In the genomic region with DNA sequence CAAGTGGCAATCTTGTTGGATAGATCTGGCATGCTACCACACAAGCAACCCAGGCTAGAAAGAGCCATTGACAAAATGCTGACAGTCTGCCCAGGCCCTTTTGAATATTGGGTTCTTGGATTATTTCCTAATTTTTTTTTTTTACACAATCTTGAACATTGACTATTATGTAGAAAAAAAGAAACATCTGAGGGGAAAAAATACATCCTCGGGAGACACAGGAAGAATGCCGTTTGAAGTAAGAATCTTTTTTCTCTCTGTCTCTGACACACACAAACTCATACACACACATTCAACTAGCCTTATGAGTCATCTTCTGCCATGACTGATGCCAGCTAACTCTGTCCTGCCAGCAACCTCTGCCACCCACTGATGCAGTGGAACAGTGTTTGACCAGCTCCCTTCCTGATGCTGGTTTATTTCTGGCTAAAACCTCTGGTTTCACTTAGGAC, we compare ENCODE assay signal across 8 cellular contexts. TPM values are rescaled to one million over a fixed set of nuclear protein-coding genes. Genes with fewer than 3 reads are reported as not detected.
DNase-seq lines count a peak whose midpoint lies in the region; ATAC-seq, FAIRE-seq and TF ChIP-seq lines count a peak whose summit lies in the region.

No MANE protein-coding gene starts in this region.

- no peak overlapping the region for H3K4me3 Mint-ChIP-seq in natural killer cell

- H3K4me2 ChIP-seq in endothelial cell of umbilical vein (ENCODE audit: insufficient read depth, low read length), result no peak overlapping the region

- peak; percentile 63 for ATAC-seq in mucosa of descending colon
- ATAC-seq in natural killer cell, result no peak
- ATAC-seq in HG03571 (IDR thresholded peaks at IDR 0.05; ENCODE audit: unreplicated experiment), result no peak
- no peak for ATAC-seq in GM18502 (IDR thresholded peaks at IDR 0.05; ENCODE audit: poor library complexity, unreplicated experiment)

- no peaks in the 10 kb centered on the region for H3K4me1 Mint-ChIP-seq in natural killer cell

- H3K9me1 ChIP-seq in endothelial cell of umbilical vein (replicated peaks; ENCODE audit: control insufficient read depth, extremely low read depth, insufficient read depth, low read length), result no peaks in the 10 kb centered on the region

- POLR2A ChIA-PET in endothelial cell of umbilical vein (lab: Charles Lee), result no interaction called here

- intact Hi-C loops in endothelial cell of umbilical vein (cut with micrococcal nuclease) (no loop called here), mucosa of descending colon (cut with DNase I, micrococcal nuclease) (no loop called here), natural killer cell (cut with micrococcal nuclease) (no loop called here)

- FAIRE-seq in endothelial cell of umbilical vein (lab: Jason Lieb, UNC), result peak; percentile 82

- no peaks in the 10 kb centered on the region for H3K36me3 Mint-ChIP-seq in natural killer cell

- H3K27me3 Mint-ChIP-seq in natural killer cell (ENCODE audit: low read depth in 2 of 2), result peaks cover 0 to 4% of the 10 kb centered on the region in 2 donors

- no peaks in the 10 kb centered on the region for H3K27me3 ChIP-seq in endothelial cell of umbilical vein (ENCODE audit: control insufficient read depth in 2 of 2, insufficient read depth in 2 of 2, low read length in 2 of 2)

- no peak overlapping the region for H3K27ac Mint-ChIP-seq in natural killer cell

- in situ Hi-C loops in ACHN (cut with HindIII; ENCODE audit: low pct_ligation_motif_present, low pct_unique_long_range_greater_than_20kb, low sequenced_read_pairs), result no loop called here

- no peak overlapping the region for H2AFZ ChIP-seq in endothelial cell of umbilical vein (ENCODE audit: low read depth, low read length)

- TF ChIP-seq POLR2A in endothelial cell of umbilical vein (IDR thresholded peaks at IDR 0.05; ENCODE audit: low read depth, low read length), result no peak

- H3K36me3 ChIP-seq in endothelial cell of umbilical vein (ENCODE audit: control insufficient read depth in 2 of 2, extremely low read depth in 1 of 2, insufficient read depth in 2 of 2, low read length in 2 of 2) (no peaks in the 10 kb centered on the region), mucosa of descending colon (ENCODE audit: low read depth) (no peaks in the 10 kb centered on the region)

- H3K9me3 ChIP-seq in endothelial cell of umbilical vein (replicated peaks; ENCODE audit: control insufficient read depth, insufficient read depth, low read length) (no peaks in the 10 kb centered on the region), mucosa of descending colon (no peaks in the 10 kb centered on the region)

- H3K9me3 Mint-ChIP-seq in natural killer cell, result no peaks in the 10 kb centered on the region

- H3K4me1 ChIP-seq in endothelial cell of umbilical vein (ENCODE audit: control insufficient read depth, extremely low read depth, insufficient read depth, low read length), result peaks cover 56% of the 10 kb centered on the region
- peaks cover 10% of the 10 kb centered on the region for H3K4me1 ChIP-seq in mucosa of descending colon (ENCODE audit: low read depth)

- dilution Hi-C loops in endothelial cell of umbilical vein (cut with MboI; ENCODE audit: extremely low pct_ligation_motif_present, low sequenced_read_pairs), result no loop called here

- CTCF ChIA-PET in endothelial cell of umbilical vein (lab: Charles Lee), result interaction anchor here (0.7 to 1.3 kb wide), 3 partner anchors 17 to 84 kb away, joined by 3 to 5 read pairs (median 4); no protein-coding TSS in a partner anchor

- TF ChIP-seq CTCF in endothelial cell of umbilical vein (IDR thresholded peaks at IDR 0.05; ENCODE audit: extremely low read depth in 1 of 2, insufficient read depth in 1 of 2, low read depth in 1 of 2, low read length in 2 of 2) (no peak), mucosa of descending colon (IDR thresholded peaks at IDR 0.05) (no peak), natural killer cell (IDR thresholded peaks at IDR 0.05) (no peak)

- no peak overlapping the region for H3K9ac ChIP-seq in endothelial cell of umbilical vein (replicated peaks; ENCODE audit: extremely low read depth, insufficient read depth, low read length)

- no peaks in the 10 kb centered on the region for H3K79me2 ChIP-seq in endothelial cell of umbilical vein (ENCODE audit: control insufficient read depth, insufficient read depth, low read length)

- no TSS peak for BruUV-seq in endothelial cell of umbilical vein (replicated peaks; lab: Mats Ljungman, UMichigan)

- no peak overlapping the region for H3K4me3 ChIP-seq in endothelial cell of umbilical vein (replicated peaks in 1 of 3; ENCODE audit: insufficient read depth in 1 of 3, low read depth in 1 of 3, low read length in 3 of 3)
- H3K4me3 ChIP-seq in mucosa of descending colon, result no peak overlapping the region

- DNase-seq in ACHN, result peak; percentile 80
- DNase-seq in M059J (ENCODE audit: low read depth), result peak; percentile 84
- peak; percentile 69 for DNase-seq in endothelial cell of umbilical vein (ENCODE audit: low read depth, low spot score)
- no peak for DNase-seq in mucosa of descending colon
- DNase-seq in NCI-H2107 (lab: John Stamatoyannopoulos, UW), result no peak
- no peak for DNase-seq in natural killer cell

- H4K20me1 ChIP-seq in endothelial cell of umbilical vein (replicated peaks; ENCODE audit: control insufficient read depth, extremely low read depth, insufficient read depth, low read length), result no peaks in the 10 kb centered on the region

- peak overlapping the region; percentile 50 for H3K27ac ChIP-seq in endothelial cell of umbilical vein (ENCODE audit: insufficient read depth, low read depth, low read length)

TF ChIP-seq in endothelial cell of umbilical vein, 7 proteins besides CTCF, POLR2A, EP300 and RAD21:
- TF ChIP-seq EZH2 (IDR thresholded peaks at IDR 0.05; ENCODE audit: borderline replicate concordance, low read depth, low read length, severe bottlenecking) (no peak), GATA2 (IDR thresholded peaks at IDR 0.05; ENCODE audit: insufficient read depth, insufficient read length, low read depth, low read length) (peak; percentile 19), POLR2AphosphoS5 (IDR thresholded peaks at IDR 0.05; ENCODE audit: insufficient read depth, low read depth, low read length) (no peak), MYC (IDR thresholded peaks at IDR 0.05; ENCODE audit: low read depth, low read length) (no peak), JUN (IDR thresholded peaks at IDR 0.05; ENCODE audit: borderline replicate concordance, insufficient read depth, insufficient read length, low read depth) (peak; percentile 84), FOS (IDR thresholded peaks at IDR 0.05; ENCODE audit: borderline replicate concordance, insufficient read depth, low read length) (peak; percentile 92)
- TF ChIP-seq, protein P1, sequence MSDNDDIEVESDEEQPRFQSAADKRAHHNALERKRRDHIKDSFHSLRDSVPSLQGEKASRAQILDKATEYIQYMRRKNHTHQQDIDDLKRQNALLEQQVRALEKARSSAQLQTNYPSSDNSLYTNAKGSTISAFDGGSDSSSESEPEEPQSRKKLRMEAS (IDR thresholded peaks at IDR 0.05; ENCODE audit: insufficient read depth, insufficient read length), result no peak

RNA-seq across cellular contexts. Expression of a gene that starts 47.2 kb away (rescaled TPM):
- total RNA-seq in M059J (2014; rRNA removed; shearing (Covaris generic)), result 0.57 and 2.4 TPM in 2 replicates
- total RNA-seq in endothelial cell of umbilical vein, result 3.2 and 7.9 TPM in 2 replicates
- polyA plus RNA-seq in endothelial cell of umbilical vein, result 1.8 and 2.0 TPM in 2 replicates
- polyA plus RNA-seq in endothelial cell of umbilical vein (2011; cell fraction: cytosol; rRNA removed), result 1.9 and 2.1 TPM in 2 replicates
- 5.1 and 6.9 TPM in 2 replicates for polyA plus RNA-seq in endothelial cell of umbilical vein (2011; cell fraction: nucleus; rRNA removed)
- 0.87 and 1.6 TPM in 2 replicates for polyA plus RNA-seq in endothelial cell of umbilical vein (2012)
- polyA minus RNA-seq in endothelial cell of umbilical vein, result 5.1 and 7.9 TPM in 2 replicates
- 0.51 TPM for polyA minus RNA-seq in endothelial cell of umbilical vein (2011; cell fraction: cytosol; rRNA and poly(A)+ RNA removed)
- polyA minus RNA-seq in endothelial cell of umbilical vein (2011; cell fraction: nucleus; rRNA and poly(A)+ RNA removed), result 11.1 and 17.3 TPM in 2 replicates
- 100 to 1,000 TPM in 1 of 3 donors, 10 to 100 TPM in 2; 48.9 to 699 (median 99.3) TPM for total RNA-seq in mucosa of descending colon
- 1 to 10 TPM; 2.4 to 5.4 (median 2.8) TPM for total RNA-seq in natural killer cell

Comparison
In these comparisons a context has a peak if more than half of its experiments do, and no peak if none do; other contexts are left out.
1. DNase-seq: peak in ACHN (single experiment), M059J (single experiment) and endothelial cell of umbilical vein (single experiment); none in mucosa of descending colon (0 of 3), NCI-H2107 (single experiment) and natural killer cell (single experiment).